2 cellular contexts compared by ENCODE assay signal in genomic region chr13:109346060-109346459, GRCh38.
TF ChIP-seq lines count a peak whose summit lies in the region.

No MANE protein-coding gene starts in this region.

TF ChIP-seq in SK-N-SH, 30 proteins besides CTCF, POLR2A, EP300 and RAD21 (continued from another document):
- TF ChIP-seq IRF3 (IDR thresholded peaks at IDR 0.05; ENCODE audit: low read depth, low read length), result no peak
- TF ChIP-seq JUND (IDR thresholded peaks at IDR 0.05), result no peak
- TF ChIP-seq NRF1 (IDR thresholded peaks at IDR 0.05; ENCODE audit: low read depth, low read length), result no peak
- TF ChIP-seq USF1 (IDR thresholded peaks at IDR 0.05; ENCODE audit: borderline replicate concordance, low read depth), result no peak
- no peak for TF ChIP-seq TCF12 (IDR thresholded peaks at IDR 0.05)
- TF ChIP-seq YY1 (IDR thresholded peaks at IDR 0.05; ENCODE audit: low read depth), result no peak
- no peak for TF ChIP-seq SMC3 (IDR thresholded peaks at IDR 0.05; ENCODE audit: low read depth, low read length)
- no peak for TF ChIP-seq SIN3A (IDR thresholded peaks at IDR 0.05; ENCODE audit: borderline replicate concordance, low read depth, low read length)
- no peak for TF ChIP-seq GATA2 (CRISPR knock-in tag; IDR thresholded peaks at IDR 0.05)
- no peak for TF ChIP-seq TAF1 (IDR thresholded peaks at IDR 0.05; ENCODE audit: borderline replicate concordance, low read depth, low read length)

TF ChIP-seq in SK-N-SH treated with all-trans-retinoic acid at 6 μM for 48 hours, 23 proteins besides CTCF, POLR2A, EP300 and RAD21 (continued from another document):
- TF ChIP-seq CSRNP3 (CRISPR knock-in tag; IDR thresholded peaks at IDR 0.05), result no peak
- TF ChIP-seq ZFP3 (CRISPR knock-in tag; IDR thresholded peaks at IDR 0.05), result no peak
- no peak for TF ChIP-seq OSR1 (CRISPR knock-in tag; IDR thresholded peaks at IDR 0.05)
- TF ChIP-seq BACH2 (CRISPR knock-in tag; IDR thresholded peaks at IDR 0.05; ENCODE audit: borderline replicate concordance), result no peak
- no peak for TF ChIP-seq ARNTL (CRISPR knock-in tag; IDR thresholded peaks at IDR 0.05; ENCODE audit: borderline replicate concordance, low read depth)
- no peak for TF ChIP-seq TCF4 (CRISPR knock-in tag; IDR thresholded peaks at IDR 0.05; ENCODE audit: borderline replicate concordance)
- no peak for TF ChIP-seq RARB (CRISPR knock-in tag; IDR thresholded peaks at IDR 0.05)
- TF ChIP-seq ISL1 (CRISPR knock-in tag; IDR thresholded peaks at IDR 0.05), result no peak
- TF ChIP-seq ZNF70 (CRISPR knock-in tag; IDR thresholded peaks at IDR 0.05), result no peak
- no peak for TF ChIP-seq TOX (CRISPR knock-in tag; IDR thresholded peaks at IDR 0.05; ENCODE audit: borderline replicate concordance)
- no peak for TF ChIP-seq ZC3H10 (CRISPR knock-in tag; IDR thresholded peaks at IDR 0.05)
- TF ChIP-seq TSHZ2 (CRISPR knock-in tag; IDR thresholded peaks at IDR 0.05), result no peak
- TF ChIP-seq CREB5 (CRISPR knock-in tag; IDR thresholded peaks at IDR 0.05; ENCODE audit: low read depth), result no peak
- no peak for TF ChIP-seq PPARA (CRISPR knock-in tag; IDR thresholded peaks at IDR 0.05; ENCODE audit: borderline replicate concordance)
- no peak for TF ChIP-seq ESRRG (CRISPR knock-in tag; IDR thresholded peaks at IDR 0.05)
- TF ChIP-seq PATZ1 (CRISPR knock-in tag; IDR thresholded peaks at IDR 0.05; ENCODE audit: borderline replicate concordance), result no peak
- TF ChIP-seq POU6F1 (CRISPR knock-in tag; IDR thresholded peaks at IDR 0.05; ENCODE audit: borderline replicate concordance, low read depth), result no peak
